In the genomic region with DNA sequence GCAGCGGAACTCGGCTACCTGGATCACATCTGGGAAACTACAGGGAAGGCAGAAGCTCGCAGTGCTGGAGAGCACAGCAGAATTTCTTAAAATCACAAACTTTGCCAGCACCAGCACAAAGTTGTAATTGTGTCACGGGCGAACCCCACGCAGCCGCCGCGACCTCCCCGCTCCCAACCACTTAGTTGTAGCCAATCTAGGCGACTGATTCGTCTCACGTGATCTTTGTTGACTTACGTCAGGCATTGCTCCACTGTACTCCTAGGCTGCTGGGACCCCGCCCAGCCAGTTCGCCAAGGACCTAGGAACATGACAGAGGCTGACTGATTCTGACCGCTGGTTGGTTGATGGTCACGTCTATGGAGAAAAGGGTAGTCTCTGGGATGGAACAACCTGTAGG, we compare ENCODE assay signal across 8 cellular contexts. TPM values are rescaled to one million over a fixed set of nuclear protein-coding genes. Genes with fewer than 3 reads are reported as not detected.
DNase-seq lines count a peak whose midpoint lies in the region; ATAC-seq, FAIRE-seq and TF ChIP-seq lines count a peak whose summit lies in the region.

A gene (minus strand): TSS at position 206 of the 400 bp plus-strand sequence. CDS start 368 bp downstream, outside the sequence.

- peak within 1 kb of the TSS; percentile 32 for H3K56ac ChIP-seq in H1 (replicated peaks; ENCODE audit: insufficient read length, low read depth, low read length)

- peak within 1 kb of the TSS; percentile 79 to 98 (median 94) for H3K4me3 ChIP-seq in H1 (ENCODE audit: extremely low read depth in 1 of 4, insufficient read depth in 2 of 4, low read depth in 3 of 4, low read length in 4 of 4)
- H3K4me3 ChIP-seq in osteoblast (ENCODE audit: insufficient read depth, low read length) = no peak within 1 kb of the TSS

- no peaks in the 10 kb centered on the region for H3K9me3 ChIP-seq in H1 (ENCODE audit: insufficient read depth in 2 of 2, low read depth in 1 of 2, low read length in 1 of 2)
- no peaks in the 10 kb centered on the region for H3K9me3 ChIP-seq in osteoblast (ENCODE audit: low read depth, low read length)

- no peaks in the 10 kb centered on the region for H3K79me1 ChIP-seq in H1 (ENCODE audit: low read depth, low read length)

- 0 out of 2 replicates have a peak within 1 kb of the TSS, but pooled peaks have one; percentile 46 for H2BK15ac ChIP-seq in H1 (ENCODE audit: low read length)

- 2% methylated on average over 11 of the region's 18 CpGs; no CpG with 5 or more reads in 1 of the 2 experiments for WGBS in H1 (ENCODE audit: extremely low coverage in 1 of 2, insufficient coverage in 1 of 2, insufficient read length in 1 of 2, insufficient replicate concordance in 2 of 2, low coverage in 1 of 2, low lambda C conversion rate in 2 of 2, missing lambda C conversion rate in 1 of 2), 2 experiments

- H3K23ac ChIP-seq in H1 (ENCODE audit: insufficient read length) = no peak within 1 kb of the TSS

- H3K9me3 Mint-ChIP-seq in T-helper 1 cell treated with Interleukin-12 subunit alpha and Interleukin-12 subunit beta and Interleukin-4 antibody, amounts not matched to agents 30 μg/mL and 1 μg/mL, for 36 hours = no peaks in the 10 kb centered on the region

- peak within 1 kb of the TSS; percentile 73 for H4K5ac ChIP-seq in H1 (ENCODE audit: insufficient read length, low read depth, low read length)

- peaks cover 3 to 49% of the 10 kb centered on the region in 2 experiments for H3K79me2 ChIP-seq in H1 (ENCODE audit: control insufficient read depth in 1 of 2, insufficient read depth in 2 of 2, low read length in 2 of 2)
- no peaks in the 10 kb centered on the region for H3K79me2 ChIP-seq in osteoblast (ENCODE audit: insufficient read depth, low read length)

- peak within 1 kb of the TSS; percentile 96 for H3K4me3 Mint-ChIP-seq in T-helper 1 cell treated with Interleukin-12 subunit alpha and Interleukin-12 subunit beta and Interleukin-4 antibody, amounts not matched to agents 30 μg/mL and 1 μg/mL, for 36 hours

- H2AK5ac ChIP-seq in H1 (ENCODE audit: low read depth, low read length) = no peak within 1 kb of the TSS; the same call in 1 of the 2 replicates

- no peak within 1 kb of the TSS for H2BK120ac ChIP-seq in H1 (replicated peaks; ENCODE audit: low read depth, low read length)

- H3K27me3 Mint-ChIP-seq in T-helper 1 cell treated with Interleukin-12 subunit alpha and Interleukin-12 subunit beta and Interleukin-4 antibody, amounts not matched to agents 30 μg/mL and 1 μg/mL, for 36 hours (ENCODE audit: low read depth) = no peaks in the 10 kb centered on the region

- ATAC-seq in HG02981 (IDR thresholded peaks at IDR 0.05; ENCODE audit: unreplicated experiment) = peak; percentile 93
- ATAC-seq in GM19023 (IDR thresholded peaks at IDR 0.05; ENCODE audit: unreplicated experiment) = no peak
- ATAC-seq in GM21723 (IDR thresholded peaks at IDR 0.05; ENCODE audit: unreplicated experiment) = no peak
- no peak for ATAC-seq in HG03108 (IDR thresholded peaks at IDR 0.05; ENCODE audit: unreplicated experiment)

- H4K8ac ChIP-seq in H1 (ENCODE audit: extremely low read depth, insufficient read depth, low read length) = peak within 1 kb of the TSS; percentile 96

- DNase-seq in CMK (ENCODE audit: low read depth) = peak; percentile 70
- peak; percentile 58 to 62 for DNase-seq in H1 (ENCODE audit: low read depth in 1 of 2, low spot score in 2 of 2)
- DNase-seq in osteoblast (ENCODE audit: insufficient read length, low spot score, missing footprints) = no peak

- H3K27ac ChIP-seq in H1 (ENCODE audit: low read depth, low read length) (peak within 1 kb of the TSS; percentile 99), osteoblast (ENCODE audit: low read depth, low read length) (no peak within 1 kb of the TSS)

- peak within 1 kb of the TSS; percentile 74 for H4K91ac ChIP-seq in H1 (replicated peaks; ENCODE audit: insufficient read length, low read length)

- CTCF ChIA-PET in H1 (lab: Charles Lee; ENCODE audit: partially characterized antibody) = no interaction called here

- H3K4me1 Mint-ChIP-seq in T-helper 1 cell treated with Interleukin-12 subunit alpha and Interleukin-12 subunit beta and Interleukin-4 antibody, amounts not matched to agents 30 μg/mL and 1 μg/mL, for 36 hours (ENCODE audit: low read depth) = peaks cover 10% of the 10 kb centered on the region

- peaks cover 15% of the 10 kb centered on the region for H3K36me3 Mint-ChIP-seq in T-helper 1 cell treated with Interleukin-12 subunit alpha and Interleukin-12 subunit beta and Interleukin-4 antibody, amounts not matched to agents 30 μg/mL and 1 μg/mL, for 36 hours (ENCODE audit: low read depth)

- no peak within 1 kb of the TSS for H3K14ac ChIP-seq in H1 (ENCODE audit: insufficient read length)

- POLR2A ChIA-PET in H1 (lab: Charles Lee; ENCODE audit: partially characterized antibody) = interaction anchor here (0.8 to 3.2 kb wide), 4 partner anchors 24 to 556 kb away, joined by 3 to 34 read pairs (median 4); a partner anchor contains a TSS

- H2BK20ac ChIP-seq in H1 (ENCODE audit: low read length) = no peak within 1 kb of the TSS

- H3K23me2 ChIP-seq in H1 (ENCODE audit: low read depth, low read length) = peaks cover 4% of the 10 kb centered on the region; the same call in 1 of the 2 replicates

- H3K4me1 ChIP-seq in H1 (replicated peaks in 1 of 4; ENCODE audit: control insufficient read depth in 3 of 4, insufficient read depth in 4 of 4, low read length in 3 of 4) = peaks cover 0 to 6% (median 0%) of the 10 kb centered on the region in 4 experiments; a peak in 2 of 7 replicates
- H3K4me1 ChIP-seq in osteoblast (ENCODE audit: insufficient read depth, low read length) = no peaks in the 10 kb centered on the region

- peak; percentile 98 for FAIRE-seq in H1 (lab: Jason Lieb, UNC)

- H2BK12ac ChIP-seq in H1 (ENCODE audit: low read depth, low read length) = peak within 1 kb of the TSS; percentile 94

- no peak for TF ChIP-seq RAD21 in H1 (IDR thresholded peaks at IDR 0.05 in 1 of 2, conservative IDR thresholded peaks at IDR 0.05 in 1 of 2; ENCODE audit: low read depth in 2 of 2, low read length in 2 of 2)

- H3K27me3 ChIP-seq in H1 (replicated peaks in 1 of 4; ENCODE audit: control insufficient read depth in 3 of 4, extremely low read depth in 1 of 4, insufficient read depth in 3 of 4, low read length in 3 of 4) (no peaks in the 10 kb centered on the region), osteoblast (ENCODE audit: insufficient read depth, low read length) (no peaks in the 10 kb centered on the region)

- peak; percentile 70 to 83 for TF ChIP-seq POLR2A in H1 (IDR thresholded peaks at IDR 0.05; ENCODE audit: control extremely low read depth in 1 of 2, low read depth in 2 of 2, low read length in 2 of 2)

- no peak within 1 kb of the TSS for H3K4ac ChIP-seq in H1 (replicated peaks; ENCODE audit: insufficient read length, low read depth, low read length)

- peaks cover 0 to 11% (median 0%) of the 10 kb centered on the region in 4 experiments; a peak in 1 of 8 replicates for H3K36me3 ChIP-seq in H1 (ENCODE audit: control insufficient read depth in 2 of 4, insufficient read depth in 4 of 4, low read length in 3 of 4)
- H3K36me3 ChIP-seq in osteoblast (ENCODE audit: insufficient read depth, low read length) = no peaks in the 10 kb centered on the region

- H3K18ac ChIP-seq in H1 (ENCODE audit: extremely low read depth, low read length) = peak within 1 kb of the TSS; percentile 90

- H4K20me1 ChIP-seq in H1 (replicated peaks in 1 of 2; ENCODE audit: control insufficient read depth in 1 of 2, insufficient read depth in 2 of 2, low read length in 2 of 2) (peaks cover 0 to 2% of the 10 kb centered on the region in 2 experiments), osteoblast (ENCODE audit: insufficient read depth, low read length) (no peaks in the 10 kb centered on the region)

- no peak for TF ChIP-seq CTCF in H1 (IDR thresholded peaks at IDR 0.05; ENCODE audit: control extremely low read depth in 1 of 3, insufficient read depth in 1 of 3, low read depth in 1 of 3, low read length in 3 of 3)
- no peak for TF ChIP-seq CTCF in osteoblast (IDR thresholded peaks at IDR 0.05; ENCODE audit: extremely low read depth, low read depth, low read length)

- peak within 1 kb of the TSS; percentile 71 to 99 (median 94) for H3K9ac ChIP-seq in H1 (replicated peaks in 1 of 4; ENCODE audit: extremely low read depth in 1 of 4, low read depth in 3 of 4, low read length in 3 of 4)

- peak within 1 kb of the TSS; percentile 85 for H3K27ac Mint-ChIP-seq in T-helper 1 cell treated with Interleukin-12 subunit alpha and Interleukin-12 subunit beta and Interleukin-4 antibody, amounts not matched to agents 30 μg/mL and 1 μg/mL, for 36 hours

- peak within 1 kb of the TSS; percentile 97 for H2BK5ac ChIP-seq in H1 (ENCODE audit: low read depth, low read length)

- H2AFZ ChIP-seq in H1 (ENCODE audit: low read length) = peak within 1 kb of the TSS; percentile 85
- no peak within 1 kb of the TSS for H2AFZ ChIP-seq in osteoblast (ENCODE audit: low read length)

- H3K4me2 ChIP-seq in H1 (ENCODE audit: insufficient read depth in 1 of 2, low read depth in 2 of 2, low read length in 2 of 2) (peak within 1 kb of the TSS; percentile 68 to 71), osteoblast (ENCODE audit: insufficient read depth, low read length) (no peak within 1 kb of the TSS)

- TF ChIP-seq EP300 in H1 (IDR thresholded peaks at IDR 0.05; ENCODE audit: borderline replicate concordance in 1 of 2, low read depth in 2 of 2, low read length in 2 of 2) = no peak

TF ChIP-seq in H1, 55 proteins besides CTCF, POLR2A, EP300 and RAD21 (continues in another document):
- no peak for TF ChIP-seq CTBP2 (IDR thresholded peaks at IDR 0.05; ENCODE audit: borderline replicate concordance, insufficient read depth, insufficient read length, low read length)
- TF ChIP-seq, protein P1, sequence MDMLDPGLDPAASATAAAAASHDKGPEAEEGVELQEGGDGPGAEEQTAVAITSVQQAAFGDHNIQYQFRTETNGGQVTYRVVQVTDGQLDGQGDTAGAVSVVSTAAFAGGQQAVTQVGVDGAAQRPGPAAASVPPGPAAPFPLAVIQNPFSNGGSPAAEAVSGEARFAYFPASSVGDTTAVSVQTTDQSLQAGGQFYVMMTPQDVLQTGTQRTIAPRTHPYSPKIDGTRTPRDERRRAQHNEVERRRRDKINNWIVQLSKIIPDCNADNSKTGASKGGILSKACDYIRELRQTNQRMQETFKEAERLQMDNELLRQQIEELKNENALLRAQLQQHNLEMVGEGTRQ (IDR thresholded peaks at IDR 0.05; ENCODE audit: low read length) = peak; percentile 70

RNA-seq across cellular contexts. Expression of the gene that starts here (rescaled TPM):
- total RNA-seq in H1 (2021; fragmentation: NEBNext Ultra II Directional; extraction: Animal tissue kit (Norgen Biotek cat#: 25700)) = 15.0 and 20.4 TPM in 2 replicates
- polyA plus RNA-seq in H1 (2011; rRNA removed) = 5.3 and 7.2 TPM in 2 replicates
- polyA plus RNA-seq in H1 (2011; cell fraction: cytosol; rRNA removed) = 8.4 TPM
- 16.0 TPM for polyA plus RNA-seq in H1 (2011; cell fraction: nucleus; rRNA removed)
- 5.9 to 9.5 TPM (median 7.8 TPM) in 4 replicates for polyA plus RNA-seq in H1 (2012, experiment 1 of 2)
- polyA plus RNA-seq in H1 (2012, experiment 2 of 2) = 0.45 TPM
- polyA plus RNA-seq in H1 (2013, experiment 1 of 2) = 6.1 TPM
- polyA plus RNA-seq in H1 (2013, experiment 2 of 2) = 5.6 TPM
- polyA minus RNA-seq in H1 (2011; rRNA and poly(A)+ RNA removed) = 68.0 and 74.0 TPM in 2 replicates
- 17.7 TPM for polyA minus RNA-seq in H1 (2011; cell fraction: cytosol; rRNA and poly(A)+ RNA removed)
- 196 TPM for polyA minus RNA-seq in H1 (2011; cell fraction: nucleus; rRNA and poly(A)+ RNA removed)
- 36.9 TPM in 1 of 2 replicates, not detected in the other for total RNA-seq in osteoblast
